In the genomic region with DNA sequence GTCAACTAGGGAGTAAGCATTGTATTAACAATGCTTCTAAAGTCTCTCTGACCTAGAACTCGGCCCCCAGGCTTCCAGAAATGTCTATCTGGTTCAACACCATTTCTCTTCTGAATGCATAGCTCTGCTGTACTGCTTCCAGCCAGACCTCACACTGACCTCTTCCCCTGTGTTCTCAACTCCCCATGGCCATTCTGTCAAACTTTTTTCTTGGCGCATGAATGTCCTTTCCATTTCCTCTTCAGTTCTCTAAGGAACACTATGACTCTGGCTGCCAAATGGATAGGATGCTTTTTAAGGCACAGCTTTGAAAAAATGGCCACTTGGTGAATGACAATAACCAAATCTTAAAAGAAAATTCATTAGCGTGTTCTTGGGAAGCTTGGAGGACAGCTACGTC, we compare ENCODE assay signal across 20 cellular contexts.
DNase-seq lines count a peak whose midpoint lies in the region; ATAC-seq and TF ChIP-seq lines count a peak whose summit lies in the region.
"Had no signal": no experiment of that assay in that cellular context is flagged by ENCODE, and none has a peak within 500 bp of the region (broad histone marks: within the 10 kb centered on the region; RNA-seq: fewer than 3 reads in every experiment).

No MANE protein-coding gene starts in this region.

- TF ChIP-seq CTCF in left ventricle myocardium inferior (IDR thresholded peaks at IDR 0.05; ENCODE audit: borderline replicate concordance) (no peak), Caco-2 (IDR thresholded peaks at IDR 0.05; ENCODE audit: insufficient read depth in 1 of 2, low read depth in 1 of 2, low read length in 1 of 2, severe bottlenecking in 1 of 2, unreplicated experiment in 1 of 2) (no peak), mammary epithelial cell (conservative IDR thresholded peaks at IDR 0.05 in 1 of 2, IDR thresholded peaks at IDR 0.05 in 1 of 2; ENCODE audit: extremely low read depth in 1 of 2, insufficient read depth in 1 of 2, low read depth in 1 of 2, low read length in 2 of 2) (no peak)

- H3K9me3 ChIP-seq in left ventricle myocardium inferior (replicated peaks) (no peaks in the 10 kb centered on the region), Caco-2 (no peaks in the 10 kb centered on the region), mammary epithelial cell (replicated peaks; ENCODE audit: insufficient read depth, low read length) (no peaks in the 10 kb centered on the region)
- H3K9me3 ChIP-seq: A549; BLaER1 treated with 17β-estradiol and CSF1 and Interleukin-3, amounts not matched to agents 10 nM and 100 nM had no signal

- H3K4me3 Mint-ChIP-seq in Caco-2 (ENCODE audit: unreplicated experiment), result no peak overlapping the region
- H3K4me3 Mint-ChIP-seq in stimulated activated effector memory CD8-positive, alpha-beta T cell treated with anti-CD3 and anti-CD28 coated beads, Interleukin-12 subunit alpha, Interleukin-12 subunit beta, amount 100 ng/mL, for 72 hours, result no peak overlapping the region
- H3K4me3 Mint-ChIP-seq: B cell; CD4-positive, alpha-beta T cell; CD8-positive, alpha-beta T cell had no signal

- no peaks in the 10 kb centered on the region for H3K36me3 Mint-ChIP-seq in Caco-2 (ENCODE audit: insufficient read depth, unreplicated experiment)
- no peaks in the 10 kb centered on the region for H3K36me3 Mint-ChIP-seq in stimulated activated effector memory CD8-positive, alpha-beta T cell treated with anti-CD3 and anti-CD28 coated beads, Interleukin-12 subunit alpha, Interleukin-12 subunit beta, amount 100 ng/mL, for 72 hours
- H3K36me3 Mint-ChIP-seq: CD8-positive, alpha-beta T cell had no signal

- H3K27ac ChIP-seq in left ventricle myocardium inferior (replicated peaks) (no peak overlapping the region), mammary epithelial cell (ENCODE audit: insufficient read depth, low read depth, low read length) (no peak overlapping the region)
- H3K27ac ChIP-seq: 22Rv1; A549; BLaER1 treated with 17β-estradiol and CSF1 and Interleukin-3, amounts not matched to agents 10 nM and 100 nM; C4-2B had no signal

- POLR2A ChIA-PET in Caco-2 (lab: Charles Lee), result no interaction called here

- H3K79me2 ChIP-seq in mammary epithelial cell (ENCODE audit: insufficient read depth, low read length), result no peaks in the 10 kb centered on the region

- no peaks in the 10 kb centered on the region for H3K27me3 Mint-ChIP-seq in Caco-2 (ENCODE audit: insufficient read depth, unreplicated experiment)
- H3K27me3 Mint-ChIP-seq: B cell; CD4-positive, alpha-beta T cell had no signal

- CTCF ChIA-PET in Caco-2 (lab: Charles Lee) (no interaction called here), mammary epithelial cell (lab: Charles Lee; ENCODE audit: low non-redundant PET) (no interaction called here)

- no peaks in the 10 kb centered on the region for H3K9me3 Mint-ChIP-seq in Caco-2 (ENCODE audit: unreplicated experiment)
- H3K9me3 Mint-ChIP-seq in stimulated activated effector memory CD8-positive, alpha-beta T cell treated with anti-CD3 and anti-CD28 coated beads, Interleukin-12 subunit alpha, Interleukin-12 subunit beta, amount 100 ng/mL, for 72 hours, result no peaks in the 10 kb centered on the region
- H3K9me3 Mint-ChIP-seq: CD8-positive, alpha-beta T cell had no signal

- H2AFZ ChIP-seq in mammary epithelial cell (ENCODE audit: low read depth, low read length), result no peak overlapping the region

- H3K4me2 ChIP-seq in mammary epithelial cell (ENCODE audit: insufficient read depth, low read depth, low read length), result no peak overlapping the region
- H3K4me2 ChIP-seq: A549; BLaER1 treated with 17β-estradiol and CSF1 and Interleukin-3, amounts not matched to agents 10 nM and 100 nM had no signal

- dilution Hi-C loops in mammary epithelial cell (cut with HindIII; ENCODE audit: low sequenced_read_pairs), result no loop called here

- no peak overlapping the region for H3K9ac ChIP-seq in mammary epithelial cell (ENCODE audit: insufficient read depth, low read length)
- H3K9ac ChIP-seq: BLaER1 treated with 17β-estradiol and CSF1 and Interleukin-3, amounts not matched to agents 10 nM and 100 nM had no signal

- no peaks in the 10 kb centered on the region for H4K20me1 ChIP-seq in mammary epithelial cell (ENCODE audit: insufficient read depth, low read length)
- H4K20me1 ChIP-seq: BLaER1 treated with 17β-estradiol and CSF1 and Interleukin-3, amounts not matched to agents 10 nM and 100 nM had no signal

- H3K4me1 Mint-ChIP-seq in Caco-2 (ENCODE audit: low read depth, unreplicated experiment), result peaks cover 9% of the 10 kb centered on the region
- peaks cover 7% of the 10 kb centered on the region for H3K4me1 Mint-ChIP-seq in stimulated activated effector memory CD8-positive, alpha-beta T cell treated with anti-CD3 and anti-CD28 coated beads, Interleukin-12 subunit alpha, Interleukin-12 subunit beta, amount 100 ng/mL, for 72 hours
- H3K4me1 Mint-ChIP-seq: B cell had no signal

- H3K4me1 ChIP-seq in left ventricle myocardium inferior (no peaks in the 10 kb centered on the region), Caco-2 (no peaks in the 10 kb centered on the region), mammary epithelial cell (ENCODE audit: insufficient read depth, low read length) (no peaks in the 10 kb centered on the region)
- H3K4me1 ChIP-seq: A549; BLaER1 treated with 17β-estradiol and CSF1 and Interleukin-3, amounts not matched to agents 10 nM and 100 nM had no signal

- H3K27me3 ChIP-seq in left ventricle myocardium inferior (ENCODE audit: low read depth) (no peaks in the 10 kb centered on the region), Caco-2 (replicated peaks; ENCODE audit: control insufficient read depth, insufficient read depth, low read length) (no peaks in the 10 kb centered on the region), mammary epithelial cell (ENCODE audit: insufficient read depth, low read length) (peaks cover 2% of the 10 kb centered on the region)
- H3K27me3 ChIP-seq: BLaER1 treated with 17β-estradiol and CSF1 and Interleukin-3, amounts not matched to agents 10 nM and 100 nM had no signal

- DNase-seq in Right ventricle myocardium superior (no peak), left ventricle myocardium inferior (no peak), Caco-2 (no peak), mammary epithelial cell (no peak)
- DNase-seq in stimulated activated effector memory CD8-positive, alpha-beta T cell treated with anti-CD3 and anti-CD28 coated beads, Interleukin-12 subunit alpha, Interleukin-12 subunit beta, amount 100 ng/mL, for 72 hours (ENCODE audit: low spot score in 2 of 2), result no peak
- DNase-seq: AML-193; CD4-positive, alpha-beta T cell; CD8-positive, alpha-beta T cell; DMS 273 treated with DMSO at 0.1 percent for 48 hours; DMS153; DMS53; DMS79; DND-41; EL; GDM1 had no signal

- BruUV-seq in Caco-2 (replicated peaks; lab: Mats Ljungman, UMichigan) (no TSS peak), mammary epithelial cell (replicated peaks; lab: Mats Ljungman, UMichigan) (no TSS peak)

- intact Hi-C loops in Right ventricle myocardium superior (cut with DNase I) (no loop called here), left ventricle myocardium inferior (cut with micrococcal nuclease) (no loop called here), Caco-2 (cut with micrococcal nuclease; ENCODE audit: unreplicated experiment) (no loop called here), mammary epithelial cell (cut with micrococcal nuclease) (no loop called here)

- in situ Hi-C loops in mammary epithelial cell (cut with MboI; ENCODE audit: low sequenced_read_pairs in 2 of 2), result no loop called here

- H3K36me3 ChIP-seq in left ventricle myocardium inferior (no peaks in the 10 kb centered on the region), Caco-2 (ENCODE audit: control insufficient read depth, insufficient read depth, low read length) (no peaks in the 10 kb centered on the region), mammary epithelial cell (ENCODE audit: insufficient read depth, low read length) (no peaks in the 10 kb centered on the region)
- H3K36me3 ChIP-seq: BLaER1 treated with 17β-estradiol and CSF1 and Interleukin-3, amounts not matched to agents 10 nM and 100 nM had no signal

- peak overlapping the region; percentile 4 for H3K27ac Mint-ChIP-seq in Caco-2 (ENCODE audit: unreplicated experiment)
- H3K27ac Mint-ChIP-seq in stimulated activated effector memory CD8-positive, alpha-beta T cell treated with anti-CD3 and anti-CD28 coated beads, Interleukin-12 subunit alpha, Interleukin-12 subunit beta, amount 100 ng/mL, for 72 hours, result no peak overlapping the region
- H3K27ac Mint-ChIP-seq: B cell; CD4-positive, alpha-beta T cell; CD8-positive, alpha-beta T cell had no signal

- peak; percentile 41 for ATAC-seq in Right ventricle myocardium superior (ENCODE audit: poor library complexity)
- ATAC-seq in stimulated activated effector memory CD8-positive, alpha-beta T cell treated with anti-CD3 and anti-CD28 coated beads, Interleukin-12 subunit alpha, Interleukin-12 subunit beta, amount 100 ng/mL, for 72 hours, result peak; percentile 45
- ATAC-seq: A549; CD8-positive, alpha-beta T cell had no signal

- 75% methylated on average over 4 of the region's 4 CpGs for WGBS in mammary epithelial cell (ENCODE audit: low coverage, missing lambda C conversion rate)

- H3K4me3 ChIP-seq in left ventricle myocardium inferior (no peak overlapping the region), Caco-2 (ENCODE audit: low read depth, low read length) (no peak overlapping the region), mammary epithelial cell (replicated peaks in 1 of 3; ENCODE audit: insufficient read depth in 1 of 3, low read depth in 2 of 3, low read length in 3 of 3) (no peak overlapping the region)
- H3K4me3 ChIP-seq: A549; BLaER1 treated with 17β-estradiol and CSF1 and Interleukin-3, amounts not matched to agents 10 nM and 100 nM had no signal
